ENCODE assay signal across 17 cellular contexts in genomic region chr2:212609499-212609898, GRCh38.
A peak's percentile ranks its signal among the peaks of the same experiment; 100 is the strongest.
DNase-seq lines count a peak whose midpoint lies in the region; ATAC-seq and TF ChIP-seq lines count a peak whose summit lies in the region.
"Had no signal": no experiment of that assay in that cellular context is flagged by ENCODE, and none has a peak within 500 bp of the region (broad histone marks: within the 10 kb centered on the region; RNA-seq: fewer than 3 reads in every experiment).

No MANE protein-coding gene starts in this region.

- POLR2A ChIA-PET in IMR-90 (lab: Charles Lee; ENCODE audit: unreplicated experiment): no interaction called here

- intact Hi-C loops in IMR-90 (cut with micrococcal nuclease): no loop called here

- H4K20me1 ChIP-seq in IMR-90 (ENCODE audit: insufficient read depth, low read length): no peaks in the 10 kb centered on the region
- H4K20me1 ChIP-seq: BLaER1 had no signal

- no peak for ATAC-seq in IMR-90 (ENCODE audit: low read depth)
- peak; percentile 36 for ATAC-seq in esophagus mucosa
- ATAC-seq: CD8-positive, alpha-beta T cell had no signal

- BruUV-seq in IMR-90 (replicated peaks; lab: Mats Ljungman, UMichigan): no TSS peak

- no peaks in the 10 kb centered on the region for H3K9me1 ChIP-seq in IMR-90 (ENCODE audit: insufficient read depth, low read length)

- no peak overlapping the region for H3K4me3 ChIP-seq in IMR-90 (ENCODE audit: insufficient read depth, low read depth, low read length)
- H3K4me3 ChIP-seq: BLaER1 had no signal

- H3K79me1 ChIP-seq in IMR-90 (ENCODE audit: low read depth in 1 of 2, low read length in 2 of 2): no peaks in the 10 kb centered on the region

- dilution Hi-C loops in IMR-90 (cut with HindIII; ENCODE audit: low sequenced_read_pairs, unreplicated experiment): no loop called here

- no peak overlapping the region for H3K4me2 ChIP-seq in IMR-90 (ENCODE audit: low read depth, low read length)
- H3K4me2 ChIP-seq: BLaER1 had no signal

- peak; percentile 17 for DNase-seq in DMS 273 (lab: John Stamatoyannopoulos, UW; ENCODE audit: unreplicated experiment)
- DNase-seq in DMS 273 treated with DMSO at 0.1 percent for 48 hours (lab: John Stamatoyannopoulos, UW): no peak
- DNase-seq in IMR-90: no peak
- peak; percentile 6 for DNase-seq in cerebellar cortex (ENCODE audit: low spot score)
- DNase-seq in NCI-H82 treated with DMSO at 0.1 percent for 48 hours (lab: John Stamatoyannopoulos, UW; ENCODE audit: unreplicated experiment): no peak
- DNase-seq in stimulated activated CD4-positive, alpha-beta T cell treated with anti-CD3 and anti-CD28 coated beads, Interleukin-4, amount 100 ng/mL, for 4 hours: no peak
- DNase-seq: CD4-positive, CD25-positive, alpha-beta regulatory T cell; CD8-positive, alpha-beta T cell; DMS153; DND-41; GOT3; H7; HCEC 1CT had no signal

- TF ChIP-seq RAD21 in IMR-90 (IDR thresholded peaks at IDR 0.05; ENCODE audit: low read length): no peak

- CTCF ChIA-PET in IMR-90 (lab: Yijun Ruan, JAX): no interaction called here

- no peak overlapping the region for H3K4ac ChIP-seq in IMR-90 (ENCODE audit: low read depth, low read length)

- H4K8ac ChIP-seq in IMR-90 (ENCODE audit: low read depth in 2 of 2, low read length in 2 of 2): no peak overlapping the region

- H3K56ac ChIP-seq in IMR-90 (ENCODE audit: extremely low read depth, insufficient read depth, low read length): no peak overlapping the region

- H3K36me3 ChIP-seq in IMR-90 (ENCODE audit: control insufficient read depth, insufficient read depth, low read length): no peaks in the 10 kb centered on the region
- H3K36me3 ChIP-seq: BLaER1 had no signal

- no peak overlapping the region for H3K23ac ChIP-seq in IMR-90 (ENCODE audit: low read depth, low read length)

- H3K9ac ChIP-seq in IMR-90 (ENCODE audit: low read depth, low read length): no peak overlapping the region
- H3K9ac ChIP-seq: BLaER1 had no signal

- in situ Hi-C loops in IMR-90 (cut with MboI; ENCODE audit: low sequenced_read_pairs): no loop called here

- H3K27me3 ChIP-seq in IMR-90 (ENCODE audit: control insufficient read depth, insufficient read depth, low read length): peaks cover 2% of the 10 kb centered on the region
- H3K27me3 ChIP-seq: BLaER1 had no signal

- H2BK20ac ChIP-seq in IMR-90 (ENCODE audit: low read depth, low read length): no peak overlapping the region

- no peak overlapping the region for H2BK15ac ChIP-seq in IMR-90 (ENCODE audit: low read depth, low read length)

- H4K91ac ChIP-seq in IMR-90 (ENCODE audit: insufficient read depth, low read depth, low read length): no peak overlapping the region

- H2AFZ ChIP-seq in IMR-90 (replicated peaks; ENCODE audit: low read length, poor library complexity): no peak overlapping the region

- no peak for TF ChIP-seq POLR2A in IMR-90 (IDR thresholded peaks at IDR 0.05; ENCODE audit: low read depth, low read length)

- no peak overlapping the region for H3K18ac ChIP-seq in IMR-90 (ENCODE audit: low read depth, low read length)

- WGBS in IMR-90 (ENCODE audit: extremely low coverage in 2 of 2, insufficient read length in 1 of 2), 2 experiments: no CpG with 5 or more reads among the region's 3 CpGs

- H2AK5ac ChIP-seq in IMR-90 (ENCODE audit: low read depth, low read length): no peak overlapping the region

- H2BK5ac ChIP-seq in IMR-90 (ENCODE audit: low read depth, low read length, poor library complexity, severe bottlenecking): no peak overlapping the region

- H3K27ac ChIP-seq in IMR-90 (ENCODE audit: insufficient read depth, low read length): no peak overlapping the region
- H3K27ac ChIP-seq: 22Rv1, BLaER1, C4-2B had no signal

- no peaks in the 10 kb centered on the region for H3K9me3 ChIP-seq in IMR-90 (ENCODE audit: control insufficient read depth, insufficient read depth, low read length)
- H3K9me3 ChIP-seq: BLaER1 had no signal

- no peaks in the 10 kb centered on the region for H3K4me1 ChIP-seq in IMR-90 (ENCODE audit: control insufficient read depth, insufficient read depth, low read length)
- H3K4me1 ChIP-seq: BLaER1 had no signal

- H4K5ac ChIP-seq in IMR-90 (ENCODE audit: low read depth, low read length): no peak overlapping the region

- no peak overlapping the region for H2BK120ac ChIP-seq in IMR-90 (ENCODE audit: low read depth, low read length)

- H2AK9ac ChIP-seq in IMR-90 (replicated peaks; ENCODE audit: low read depth, low read length, poor library complexity): no peak overlapping the region

- TF ChIP-seq CTCF in IMR-90 (conservative IDR thresholded peaks at IDR 0.05; ENCODE audit: low read depth, low read length): no peak

- no peak overlapping the region for H3K14ac ChIP-seq in IMR-90 (replicated peaks; ENCODE audit: low read depth, low read length)

TF ChIP-seq in IMR-90, 13 proteins besides CTCF, POLR2A, EP300 and RAD21:
- TF ChIP-seq BHLHE40 (IDR thresholded peaks at IDR 0.05; ENCODE audit: low read depth, low read length) (no peak), MAFK (IDR thresholded peaks at IDR 0.05; ENCODE audit: low read depth, low read length) (no peak), RFX5 (IDR thresholded peaks at IDR 0.05; ENCODE audit: low read depth, low read length) (no peak), CEBPB (IDR thresholded peaks at IDR 0.05; ENCODE audit: low read depth, low read length) (peak; percentile 79), MXI1 (IDR thresholded peaks at IDR 0.05; ENCODE audit: borderline replicate concordance, low read depth, low read length) (no peak), SMC3 (IDR thresholded peaks at IDR 0.05; ENCODE audit: low read depth, low read length) (no peak), NFE2L2 (IDR thresholded peaks at IDR 0.05; ENCODE audit: low read depth, low read length) (no peak), CHD1 (IDR thresholded peaks at IDR 0.05; ENCODE audit: low read depth, low read length) (no peak)

Comparison
In these comparisons a context has a peak if more than half of its experiments do, and no peak if none do; other contexts are left out.
1. DNase-seq: peak in DMS 273 (single experiment) and cerebellar cortex (single experiment); none in DMS 273 treated with DMSO at 0.1 percent for 48 hours (single experiment), IMR-90 (single experiment), NCI-H82 treated with DMSO at 0.1 percent for 48 hours (single experiment) and stimulated activated CD4-positive, alpha-beta T cell treated with anti-CD3 and anti-CD28 coated beads, Interleukin-4, amount 100 ng/mL, for 4 hours (0 of 2).